Comparison of ENCODE assay signal across 24 cellular contexts in genomic region chr2:207176245-207176644, GRCh38.
"Had no signal": no experiment of that assay in that cellular context is flagged by ENCODE, and none has a peak within 500 bp of the region (broad histone marks: within the 10 kb centered on the region; RNA-seq: fewer than 3 reads in every experiment).

No MANE protein-coding gene starts in this region.

- H3K9me3 Mint-ChIP-seq: activated naive CD4-positive, alpha-beta T cell treated with anti-CD3 and anti-CD28 coated beads, Interleukin-2, amount 50 U/mL, for 72 hours; dendritic cell treated with granulocyte-macrophage colony-stimulating factor and Interleukin-4, amounts not matched to agents 40 ng/mL and 50 ng/mL, for 4 days had no signal

- H3K4me3 ChIP-seq: adrenal gland, esophagus muscularis mucosa, gastroesophageal sphincter, heart left ventricle, left lung, neural progenitor cell, ovary, right lobe of liver, thoracic aorta, upper lobe of left lung had no signal

- H3K27me3 Mint-ChIP-seq: dendritic cell treated with granulocyte-macrophage colony-stimulating factor and Interleukin-4, amounts not matched to agents 40 ng/mL and 50 ng/mL, for 4 days had no signal

- H3K9me3 ChIP-seq: adrenal gland, esophagus muscularis mucosa, gastroesophageal sphincter, heart left ventricle, left lung, ovary, right lobe of liver, thoracic aorta, upper lobe of left lung had no signal

- H3K9ac ChIP-seq: neural progenitor cell had no signal

- H3K27ac Mint-ChIP-seq: activated naive CD4-positive, alpha-beta T cell treated with anti-CD3 and anti-CD28 coated beads, Interleukin-2, amount 50 U/mL, for 72 hours; dendritic cell treated with granulocyte-macrophage colony-stimulating factor and Interleukin-4, amounts not matched to agents 40 ng/mL and 50 ng/mL, for 4 days; neural progenitor cell had no signal

- H3K27ac ChIP-seq: adrenal gland, esophagus muscularis mucosa, gastroesophageal sphincter, heart left ventricle, left lung, neural progenitor cell, ovary, right lobe of liver, thoracic aorta, upper lobe of left lung, WERI-Rb-1 had no signal

- H3K36me3 ChIP-seq: adrenal gland, esophagus muscularis mucosa, gastroesophageal sphincter, heart left ventricle, left lung, neural progenitor cell, ovary, right lobe of liver, thoracic aorta, upper lobe of left lung, WERI-Rb-1 had no signal

- H3K4me1 ChIP-seq: adrenal gland, esophagus muscularis mucosa, gastroesophageal sphincter, left lung, neural progenitor cell, right lobe of liver had no signal

- ATAC-seq: activated naive CD4-positive, alpha-beta T cell treated with anti-CD3 and anti-CD28 coated beads, Interleukin-2, amount 50 U/mL, for 72 hours; gastroesophageal sphincter; heart left ventricle; left lung; right lobe of liver had no signal

- H3K4me3 Mint-ChIP-seq: dendritic cell treated with granulocyte-macrophage colony-stimulating factor and Interleukin-4, amounts not matched to agents 40 ng/mL and 50 ng/mL, for 4 days; neural progenitor cell had no signal

- FAIRE-seq: bronchial epithelial cell, small intestine had no signal

- DNase-seq: activated CD4-positive, alpha-beta T cell treated with anti-CD3 and anti-CD28 coated beads for 1 hour; activated CD8-positive, alpha-beta memory T cell treated with anti-CD3 and anti-CD28 coated beads for 24 hours; activated CD8-positive, alpha-beta memory T cell treated with anti-CD3 and anti-CD28 coated beads, Interleukin-2, amount 50 U/mL, for 48 hours; activated effector memory CD4-positive, alpha-beta T cell treated with Interleukin-2 at 50 U/mL for 16 hours; activated T-cell treated with anti-CD3 and anti-CD28 coated beads, Interleukin-2, amount 50 U/mL, for 48 hours; adrenal gland; cerebellar nuclear complex; effector CD8-positive, alpha-beta T cell; heart left ventricle; left lung; ovary; right lobe of liver; small intestine; stimulated activated CD4-positive, alpha-beta T cell treated with anti-CD3 and anti-CD28 coated beads, Interleukin-15, amount 100 ng/mL, for 24 hours; stimulated activated CD4-positive, alpha-beta T cell treated with anti-CD3 and anti-CD28 coated beads, Interleukin-2, amount 100 ng/mL, for 48 hours; upper lobe of left lung; WERI-Rb-1 had no signal
